ENCODE assay signal across 8 cellular contexts in genomic region chr16:20879175-20880053, GRCh38. TPM values are rescaled to one million over a fixed set of nuclear protein-coding genes. Genes with fewer than 3 reads are reported as not detected.
DNase-seq lines count a peak whose midpoint lies in the region; ATAC-seq and TF ChIP-seq lines count a peak whose summit lies in the region.

No MANE protein-coding gene starts in this region.

- H3K4me3 ChIP-seq in body of pancreas, result no peak overlapping the region
- no peak overlapping the region for H3K4me3 ChIP-seq in muscle layer of colon (ENCODE audit: low read depth in 1 of 2, low read length in 2 of 2)

- H3K27ac ChIP-seq in body of pancreas, result peak overlapping the region; percentile 53 to 79 (median 70)
- peak overlapping the region; percentile 30 for H3K27ac ChIP-seq in muscle layer of colon (ENCODE audit: low read depth, low read length)

- no peaks in the 10 kb centered on the region for H3K36me3 ChIP-seq in body of pancreas (replicated peaks in 1 of 2; ENCODE audit: insufficient read depth in 1 of 2, low read depth in 2 of 2)
- no peaks in the 10 kb centered on the region for H3K36me3 ChIP-seq in muscle layer of colon (ENCODE audit: insufficient read depth, low read length)

- DNase-seq in EH (ENCODE audit: low read depth) (peak; percentile 62), body of pancreas (no peak), GOT3 (lab: John Stamatoyannopoulos, UW) (no peak)
- no peak for DNase-seq in stimulated activated CD4-positive, alpha-beta T cell treated with anti-CD3 and anti-CD28 coated beads, Interleukin-2, amount 100 ng/mL, for 48 hours
- DNase-seq in activated CD4-positive, alpha-beta T cell treated with anti-CD3 and anti-CD28 coated beads, Interleukin-2, amount 50 U/mL, for 4 hours, result no peak

- ATAC-seq in HG03060 (IDR thresholded peaks at IDR 0.05; ENCODE audit: low read depth, unreplicated experiment) (peak; percentile 27), body of pancreas (peak; percentile 73), HG03139 (IDR thresholded peaks at IDR 0.05; ENCODE audit: unreplicated experiment) (no peak)

- no peak overlapping the region for H3K9ac ChIP-seq in muscle layer of colon (ENCODE audit: low read length)

- no peak for TF ChIP-seq POLR2A in body of pancreas (IDR thresholded peaks at IDR 0.05)

- intact Hi-C loops in body of pancreas (cut with DNase I), result no loop called here

- no peak for TF ChIP-seq CTCF in body of pancreas (IDR thresholded peaks at IDR 0.05)

- H3K4me1 ChIP-seq in body of pancreas (peaks cover 67% of the 10 kb centered on the region), muscle layer of colon (ENCODE audit: insufficient read depth, low read length) (peaks cover 41% of the 10 kb centered on the region)

- 25 to 27% methylated on average over 7 of the region's 7 CpGs for WGBS in body of pancreas, 2 donors

- no peaks in the 10 kb centered on the region for H3K27me3 ChIP-seq in body of pancreas
- H3K27me3 ChIP-seq in muscle layer of colon (ENCODE audit: control insufficient read depth in 1 of 2, insufficient read depth in 2 of 2, low read length in 2 of 2), result no peaks in the 10 kb centered on the region

- no peaks in the 10 kb centered on the region for H3K9me3 ChIP-seq in body of pancreas
- no peaks in the 10 kb centered on the region for H3K9me3 ChIP-seq in muscle layer of colon (ENCODE audit: low read length)

RNA-seq across cellular contexts. Expression of gene DCUN1D3, which starts 20.7 kb away (rescaled TPM):
- total RNA-seq in body of pancreas, result 10 to 100 TPM in 1 of 2 donors, 1 to 10 TPM in 1; 7.5 to 14.5 TPM

RNA-seq across cellular contexts. Expression of gene LYRM1, which starts 21.2 kb away (rescaled TPM):
- 10 to 100 TPM; 13.5 to 18.9 TPM for total RNA-seq in body of pancreas
